ENCODE assay signal across 20 cellular contexts in genomic region chr13:74082741-74083160, GRCh38.
"Had no signal": no experiment of that assay in that cellular context is flagged by ENCODE, and none has a peak within 500 bp of the region (broad histone marks: within the 10 kb centered on the region; RNA-seq: fewer than 3 reads in every experiment).

No MANE protein-coding gene starts in this region.

- H3K9me3 Mint-ChIP-seq: activated B cell treated with CpG ODN at 0.5 μM for 24 hours had no signal

- ATAC-seq: foreskin keratinocyte, lower lobe of right lung had no signal

- H3K27me3 Mint-ChIP-seq: activated B cell treated with CpG ODN at 0.5 μM for 24 hours; activated CD4-positive, alpha-beta T cell treated with anti-CD3 and anti-CD28 coated beads, Interleukin-2, amount 10 ng/mL, durations not matched to agents 24 days and 14 days; activated naive CD4-positive, alpha-beta T cell treated with anti-CD3 and anti-CD28 coated beads, Interleukin-2, amount 10 ng/mL, durations not matched to agents 7 days and 5 days had no signal

- H3K27ac Mint-ChIP-seq: activated CD4-positive, alpha-beta T cell treated with anti-CD3 and anti-CD28 coated beads, Interleukin-2, amount 10 ng/mL, durations not matched to agents 24 days and 14 days; activated naive CD4-positive, alpha-beta T cell treated with anti-CD3 and anti-CD28 coated beads, Interleukin-2, amount 10 ng/mL, durations not matched to agents 7 days and 5 days; T-helper 2 cell treated with Interferon-gamma antibody and Interleukin-4, amounts not matched to agents 5 μg/mL and 100 μg/mL, for 36 hours had no signal

- H3K36me3 ChIP-seq: brain microvascular endothelial cell, lower lobe of right lung, suprapubic skin had no signal

- H3K4me3 Mint-ChIP-seq: activated B cell treated with CpG ODN at 0.5 μM for 24 hours; activated CD4-positive, alpha-beta T cell treated with anti-CD3 and anti-CD28 coated beads, Interleukin-2, amount 10 ng/mL, durations not matched to agents 24 days and 14 days; activated naive CD4-positive, alpha-beta T cell treated with anti-CD3 and anti-CD28 coated beads, Interleukin-2, amount 10 ng/mL, durations not matched to agents 7 days and 5 days; T-helper 2 cell treated with Interferon-gamma antibody and Interleukin-4, amounts not matched to agents 5 μg/mL and 100 μg/mL, for 36 hours had no signal

- H3K27me3 ChIP-seq: brain microvascular endothelial cell, foreskin keratinocyte, suprapubic skin had no signal

- H3K27ac ChIP-seq: brain microvascular endothelial cell, foreskin keratinocyte, lower lobe of right lung, skin epidermis, suprapubic skin had no signal

- H3K4me3 ChIP-seq: lower lobe of right lung, skin epidermis, suprapubic skin had no signal

- H3K4me1 ChIP-seq: foreskin keratinocyte, lower lobe of right lung, suprapubic skin had no signal

- H3K9me3 ChIP-seq: lower lobe of right lung, suprapubic skin had no signal

- DNase-seq: activated B cell treated with CpG ODN at 0.5 μM for 24 hours; activated CD4-positive, alpha-beta T cell treated with anti-CD3 and anti-CD28 coated beads, Interleukin-2, amount 10 ng/mL, durations not matched to agents 24 days and 14 days; activated CD8-positive, alpha-beta memory T cell treated with anti-CD3 and anti-CD28 coated beads for 24 hours; activated naive CD4-positive, alpha-beta T cell treated with anti-CD3 and anti-CD28 coated beads, Interleukin-2, amount 10 ng/mL, durations not matched to agents 7 days and 5 days; amygdala; brain microvascular endothelial cell; effector CD8-positive, alpha-beta T cell; foreskin keratinocyte; glutamatergic neuron; lower lobe of right lung; midbrain; nucleus accumbens; posterior cingulate gyrus; stimulated activated CD4-positive, alpha-beta T cell treated with anti-CD3 and anti-CD28 coated beads, Interleukin-15, amount 100 ng/mL, for 24 hours; stimulated activated CD4-positive, alpha-beta T cell treated with anti-CD3 and anti-CD28 coated beads, Interleukin-4, amount 100 ng/mL, for 24 hours; stimulated activated naive CD4-positive, alpha-beta T cell treated with Interleukin-2 at 50 U/mL for 16 hours; trophoblast cell had no signal
